1 cellular context compared by ENCODE assay signal in the genomic region with DNA sequence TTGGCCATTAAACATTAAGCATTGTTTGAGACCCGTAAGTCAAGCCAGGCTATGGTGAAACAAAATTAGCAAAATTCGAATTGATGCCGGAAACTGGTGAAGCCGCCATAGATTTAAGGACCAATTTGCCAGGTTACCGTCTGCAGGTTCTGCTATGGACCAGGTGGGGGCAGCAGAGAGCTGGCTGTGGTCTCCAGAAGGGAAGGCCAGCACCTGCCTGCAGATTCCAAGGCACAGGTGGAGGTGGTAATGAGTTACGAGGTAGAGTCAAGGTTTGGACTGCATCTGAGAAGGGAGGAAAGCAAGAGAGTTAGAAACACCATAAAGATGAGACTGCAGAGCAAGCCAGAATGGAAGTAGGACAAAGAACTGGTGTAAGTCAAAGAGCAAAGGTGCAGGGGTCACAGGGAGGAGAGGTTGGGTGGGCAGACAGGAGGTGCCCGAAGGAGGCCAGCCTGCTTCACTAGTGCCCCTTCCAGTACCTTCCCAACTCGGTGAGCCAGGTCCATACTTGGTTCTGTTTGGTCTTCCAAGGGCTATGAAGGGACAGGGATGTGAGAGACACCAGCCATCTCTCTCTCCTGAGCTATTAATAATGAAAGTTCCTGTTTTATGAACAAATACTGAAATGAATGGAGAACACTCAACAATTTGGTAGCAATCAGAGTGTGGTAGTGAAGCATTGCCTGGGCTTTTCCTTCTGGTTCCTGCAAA.
TF ChIP-seq lines count a peak whose summit lies in the region.

No MANE protein-coding gene starts in this region.

TF ChIP-seq in HepG2, 621 proteins besides CTCF, POLR2A, EP300 and RAD21 (continued from another document):
- TF ChIP-seq HMGXB4 (CRISPR knock-in tag; IDR thresholded peaks at IDR 0.05; ENCODE audit: borderline replicate concordance in 1 of 2, low read depth in 1 of 2) = peak; percentile 59 to 61; a peak in 3 of 4 replicates
- TF ChIP-seq NFE2L1 (CRISPR knock-in tag; IDR thresholded peaks at IDR 0.05; ENCODE audit: borderline replicate concordance) = no peak
- no peak for TF ChIP-seq GABPA (IDR thresholded peaks at IDR 0.05; ENCODE audit: low read depth, low read length)
- no peak for TF ChIP-seq GABPA (CRISPR knock-in tag; IDR thresholded peaks at IDR 0.05; ENCODE audit: low read depth)
- no peak for TF ChIP-seq NAIF1 (CRISPR knock-in tag; IDR thresholded peaks at IDR 0.05; ENCODE audit: borderline replicate concordance)
- TF ChIP-seq TFDP1 (CRISPR knock-in tag; IDR thresholded peaks at IDR 0.05; ENCODE audit: borderline replicate concordance) = no peak
- TF ChIP-seq TRIM22 (IDR thresholded peaks at IDR 0.05) = no peak
- 0 out of 2 replicates have a peak, but pooled peaks have one; percentile 61 for TF ChIP-seq ZNF724P (CRISPR knock-in tag; IDR thresholded peaks at IDR 0.05; ENCODE audit: borderline replicate concordance)
- TF ChIP-seq FOXP1 (IDR thresholded peaks at IDR 0.05) = no peak
- TF ChIP-seq FOXP1 (CRISPR knock-in tag; IDR thresholded peaks at IDR 0.05) = no peak
- TF ChIP-seq ZNF335 (CRISPR knock-in tag; IDR thresholded peaks at IDR 0.05) = no peak
- TF ChIP-seq, protein P1, sequence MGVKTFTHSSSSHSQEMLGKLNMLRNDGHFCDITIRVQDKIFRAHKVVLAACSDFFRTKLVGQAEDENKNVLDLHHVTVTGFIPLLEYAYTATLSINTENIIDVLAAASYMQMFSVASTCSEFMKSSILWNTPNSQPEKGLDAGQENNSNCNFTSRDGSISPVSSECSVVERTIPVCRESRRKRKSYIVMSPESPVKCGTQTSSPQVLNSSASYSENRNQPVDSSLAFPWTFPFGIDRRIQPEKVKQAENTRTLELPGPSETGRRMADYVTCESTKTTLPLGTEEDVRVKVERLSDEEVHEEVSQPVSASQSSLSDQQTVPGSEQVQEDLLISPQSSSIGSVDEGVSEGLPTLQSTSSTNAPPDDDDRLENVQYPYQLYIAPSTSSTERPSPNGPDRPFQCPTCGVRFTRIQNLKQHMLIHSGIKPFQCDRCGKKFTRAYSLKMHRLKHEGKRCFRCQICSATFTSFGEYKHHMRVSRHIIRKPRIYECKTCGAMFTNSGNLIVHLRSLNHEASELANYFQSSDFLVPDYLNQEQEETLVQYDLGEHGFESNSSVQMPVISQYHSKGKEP (CRISPR knock-in tag; IDR thresholded peaks at IDR 0.05) = no peak
- TF ChIP-seq FOXO1 (CRISPR knock-in tag; IDR thresholded peaks at IDR 0.05) = no peak
- TF ChIP-seq, protein P2, sequence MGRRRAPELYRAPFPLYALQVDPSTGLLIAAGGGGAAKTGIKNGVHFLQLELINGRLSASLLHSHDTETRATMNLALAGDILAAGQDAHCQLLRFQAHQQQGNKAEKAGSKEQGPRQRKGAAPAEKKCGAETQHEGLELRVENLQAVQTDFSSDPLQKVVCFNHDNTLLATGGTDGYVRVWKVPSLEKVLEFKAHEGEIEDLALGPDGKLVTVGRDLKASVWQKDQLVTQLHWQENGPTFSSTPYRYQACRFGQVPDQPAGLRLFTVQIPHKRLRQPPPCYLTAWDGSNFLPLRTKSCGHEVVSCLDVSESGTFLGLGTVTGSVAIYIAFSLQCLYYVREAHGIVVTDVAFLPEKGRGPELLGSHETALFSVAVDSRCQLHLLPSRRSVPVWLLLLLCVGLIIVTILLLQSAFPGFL (CRISPR knock-in tag; IDR thresholded peaks at IDR 0.05) = no peak
